Comparison of ENCODE assay signal across 1 cellular context in genomic region chr6:108123946-108124345, GRCh38.
TF ChIP-seq lines count a peak whose summit lies in the region.

No MANE protein-coding gene starts in this region.

TF ChIP-seq in WTC11, 78 proteins besides CTCF, POLR2A, EP300 and RAD21 (continued from another document):
- no peak for TF ChIP-seq AR (CRISPR knock-in tag; IDR thresholded peaks at IDR 0.05)
